Comparison of ENCODE assay signal across 21 cellular contexts in the genomic region with DNA sequence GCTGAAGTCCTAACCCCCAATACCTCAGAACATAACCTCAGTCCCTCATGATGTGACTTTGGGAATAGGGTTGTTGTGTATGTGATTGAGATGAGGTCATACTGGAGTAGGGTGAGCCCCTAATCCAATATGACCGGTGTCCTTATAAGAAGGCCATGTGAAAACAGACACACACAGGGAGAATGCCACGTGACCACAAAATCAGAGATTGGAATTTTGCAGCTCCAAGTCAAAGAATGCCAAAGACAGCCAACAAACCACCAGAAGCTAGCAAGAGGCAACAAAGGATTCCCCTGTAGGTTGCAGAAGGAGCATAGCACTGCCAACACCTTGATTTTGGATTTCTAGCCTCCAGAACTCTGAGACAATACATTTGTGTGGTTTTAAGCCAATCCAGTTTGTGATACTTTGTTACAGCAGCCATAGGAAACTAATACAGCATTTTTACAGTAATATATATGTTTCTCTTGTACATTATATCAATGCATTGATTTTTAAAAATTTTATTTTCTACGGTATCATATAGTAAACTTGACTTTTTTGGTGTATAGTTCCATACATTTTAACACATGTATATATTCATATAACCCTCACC. TPM values are rescaled to one million over a fixed set of nuclear protein-coding genes. Genes with fewer than 3 reads are reported as not detected.
DNase-seq lines count a peak whose midpoint lies in the region; ATAC-seq and TF ChIP-seq lines count a peak whose summit lies in the region.
"Had no signal": no experiment of that assay in that cellular context is flagged by ENCODE, and none has a peak within 500 bp of the region (broad histone marks: within the 10 kb centered on the region; RNA-seq: fewer than 3 reads in every experiment).

No MANE protein-coding gene starts in this region.

- no peak overlapping the region for H3K4me3 Mint-ChIP-seq in GM23338
- no peak overlapping the region for H3K4me3 Mint-ChIP-seq in endodermal cell
- H3K4me3 Mint-ChIP-seq: CD14-positive monocyte had no signal

- 94 to 100% methylated on average over 2 of the region's 3 CpGs for WGBS in endodermal cell (ENCODE audit: insufficient coverage in 1 of 2, insufficient read length in 1 of 2), 2 experiments

- H3K4me3 ChIP-seq in GM23338 (no peak overlapping the region), endodermal cell (ENCODE audit: low read length) (peak overlapping the region; percentile 30), OCI-LY7 (ENCODE audit: low read depth, low read length, poor library complexity, severe bottlenecking) (no peak overlapping the region)
- H3K4me3 ChIP-seq: GM12878 had no signal

- CTCF ChIA-PET in OCI-LY7 (lab: Charles Lee; ENCODE audit: unreplicated experiment), result no interaction called here

- in situ Hi-C loops in SK-MEL-5 (cut with HindIII; ENCODE audit: low pct_unique_long_range_greater_than_20kb, low sequenced_read_pairs), result no loop called here

- peak; percentile 28 for DNase-seq in GM23338 (ENCODE audit: low spot score)
- peak; percentile 12 for DNase-seq in SK-MEL-5 (ENCODE audit: low read depth, low spot score)
- DNase-seq in endodermal cell, result no peak
- DNase-seq in renal cortical epithelial cell (ENCODE audit: low read depth), result peak; percentile 9
- DNase-seq in OCI-LY7 (ENCODE audit: low spot score), result no peak
- no peak for DNase-seq in iPS-NIHi7 (ENCODE audit: extremely low spot score)
- DNase-seq: ACHN, AML-193, DMS153, GDM1, Karpas-422, NCI-H1105, NCI-H1694 treated with DMSO at 0.1 percent for 48 hours, NCI-H226, NCI-H526, SHP77 treated with DMSO at 0.1 percent for 48 hours had no signal

- H3K9ac ChIP-seq in endodermal cell (ENCODE audit: extremely low read depth, low read length, poor library complexity, severe bottlenecking), result no peak overlapping the region

- H3K27ac Mint-ChIP-seq in GM23338 (no peak overlapping the region), endodermal cell (no peak overlapping the region)
- H3K27ac Mint-ChIP-seq: CD14-positive monocyte had no signal

- H3K9me3 ChIP-seq in endodermal cell (ENCODE audit: control insufficient read depth, low read length) (peaks cover 31% of the 10 kb centered on the region), OCI-LY7 (ENCODE audit: low read length) (no peaks in the 10 kb centered on the region)

- H3K36me3 Mint-ChIP-seq in GM23338 (ENCODE audit: low read depth) (no peaks in the 10 kb centered on the region; the same call in 2 of the 3 replicates), endodermal cell (ENCODE audit: low read depth) (peaks cover 4% of the 10 kb centered on the region)

- BruUV-seq in OCI-LY7 (replicated peaks; lab: Mats Ljungman, UMichigan), result no TSS peak

- H3K27me3 ChIP-seq in GM23338 (ENCODE audit: insufficient read depth), result peaks cover 23% of the 10 kb centered on the region
- H3K27me3 ChIP-seq in endodermal cell (ENCODE audit: control insufficient read depth, insufficient read depth, low read length, poor library complexity, severe bottlenecking), result no peaks in the 10 kb centered on the region

- H3K9me2 ChIP-seq in GM23338 (ENCODE audit: insufficient read depth) (no peaks in the 10 kb centered on the region), OCI-LY7 (ENCODE audit: insufficient read depth, low read length) (no peaks in the 10 kb centered on the region)

- peaks cover 6% of the 10 kb centered on the region; the same call in 2 of the 3 replicates for H3K9me3 Mint-ChIP-seq in GM23338
- peaks cover 13% of the 10 kb centered on the region for H3K9me3 Mint-ChIP-seq in endodermal cell

- intact Hi-C loops in OCI-LY7 (cut with micrococcal nuclease; ENCODE audit: unreplicated experiment), result no loop called here

- H3K4me1 ChIP-seq in GM23338 (ENCODE audit: insufficient read depth), result peaks cover 24% of the 10 kb centered on the region
- peaks cover 2% of the 10 kb centered on the region for H3K4me1 ChIP-seq in endodermal cell (ENCODE audit: control insufficient read depth, insufficient read depth, low read length)
- no peaks in the 10 kb centered on the region for H3K4me1 ChIP-seq in OCI-LY7 (ENCODE audit: insufficient read depth, low read length, poor library complexity, severe bottlenecking)

- H2AFZ ChIP-seq in GM23338 (no peak overlapping the region), OCI-LY7 (ENCODE audit: low read length) (no peak overlapping the region)

- peaks cover 24% of the 10 kb centered on the region for H3K4me1 Mint-ChIP-seq in GM23338
- peaks cover 21% of the 10 kb centered on the region for H3K4me1 Mint-ChIP-seq in endodermal cell

- H3K27me3 Mint-ChIP-seq in GM23338 (ENCODE audit: insufficient read depth, low read depth, poor library complexity), result peaks cover 8% of the 10 kb centered on the region
- H3K27me3 Mint-ChIP-seq in endodermal cell (ENCODE audit: insufficient read depth), result no peaks in the 10 kb centered on the region

- H3K36me3 ChIP-seq in GM23338 (ENCODE audit: insufficient read depth) (no peaks in the 10 kb centered on the region), endodermal cell (ENCODE audit: control insufficient read depth, insufficient read depth, low read length) (no peaks in the 10 kb centered on the region), OCI-LY7 (ENCODE audit: insufficient read depth, low read length) (no peaks in the 10 kb centered on the region)

- no peak for TF ChIP-seq CTCF in GM23338 (conservative IDR thresholded peaks at IDR 0.05; ENCODE audit: low read depth in 2 of 2)
- no peak for TF ChIP-seq CTCF in endodermal cell (conservative IDR thresholded peaks at IDR 0.05)
- no peak for TF ChIP-seq CTCF in OCI-LY7 (conservative IDR thresholded peaks at IDR 0.05; ENCODE audit: low read length)

- 0 out of 2 replicates have a peak, but pooled peaks cover 4% of the 10 kb centered on the region for H4K20me1 ChIP-seq in GM23338 (replicated peaks; ENCODE audit: insufficient read depth)
- no peaks in the 10 kb centered on the region for H4K20me1 ChIP-seq in OCI-LY7 (ENCODE audit: insufficient read depth, low read length)

- H3F3A ChIP-seq in GM23338 (replicated peaks; ENCODE audit: low read depth), result peaks cover 6% of the 10 kb centered on the region

- H3K27ac ChIP-seq in GM23338 (ENCODE audit: low read depth), result no peak overlapping the region
- no peak overlapping the region for H3K27ac ChIP-seq in endodermal cell (ENCODE audit: low read depth, low read length)
- H3K27ac ChIP-seq in OCI-LY7 (ENCODE audit: low read depth, low read length, poor library complexity, severe bottlenecking), result no peak overlapping the region

- POLR2A ChIA-PET in OCI-LY7 (lab: Charles Lee), result no interaction called here

- H3K4me2 ChIP-seq in GM23338 (no peak overlapping the region), OCI-LY7 (ENCODE audit: low read length) (no peak overlapping the region)

- ATAC-seq in GM23338, result no peak
- no peak for ATAC-seq in HG03432 (IDR thresholded peaks at IDR 0.05; ENCODE audit: unreplicated experiment)
- ATAC-seq: GM12878, HCT116 had no signal

- H3K79me2 ChIP-seq in GM23338 (replicated peaks; ENCODE audit: insufficient read depth) (no peaks in the 10 kb centered on the region), OCI-LY7 (ENCODE audit: insufficient read depth, low read depth, low read length) (no peaks in the 10 kb centered on the region)

TF ChIP-seq in GM23338, 12 proteins besides CTCF, POLR2A, EP300 and RAD21:
- TF ChIP-seq ZNF114 (CRISPR knock-in tag; IDR thresholded peaks at IDR 0.05), result no peak
- TF ChIP-seq CREB1 (CRISPR knock-in tag; IDR thresholded peaks at IDR 0.05; ENCODE audit: low read depth), result no peak
- TF ChIP-seq EZH2phosphoT487 (IDR thresholded peaks at IDR 0.05; ENCODE audit: unreplicated experiment), result no peak
- no peak for TF ChIP-seq NANOG (IDR thresholded peaks at IDR 0.05; ENCODE audit: borderline replicate concordance)
- no peak for TF ChIP-seq POLR2AphosphoS5 (IDR thresholded peaks at IDR 0.05; ENCODE audit: low read depth)
- TF ChIP-seq STAT1 (IDR thresholded peaks at IDR 0.05; ENCODE audit: unreplicated experiment), result no peak
- TF ChIP-seq, protein P1, sequence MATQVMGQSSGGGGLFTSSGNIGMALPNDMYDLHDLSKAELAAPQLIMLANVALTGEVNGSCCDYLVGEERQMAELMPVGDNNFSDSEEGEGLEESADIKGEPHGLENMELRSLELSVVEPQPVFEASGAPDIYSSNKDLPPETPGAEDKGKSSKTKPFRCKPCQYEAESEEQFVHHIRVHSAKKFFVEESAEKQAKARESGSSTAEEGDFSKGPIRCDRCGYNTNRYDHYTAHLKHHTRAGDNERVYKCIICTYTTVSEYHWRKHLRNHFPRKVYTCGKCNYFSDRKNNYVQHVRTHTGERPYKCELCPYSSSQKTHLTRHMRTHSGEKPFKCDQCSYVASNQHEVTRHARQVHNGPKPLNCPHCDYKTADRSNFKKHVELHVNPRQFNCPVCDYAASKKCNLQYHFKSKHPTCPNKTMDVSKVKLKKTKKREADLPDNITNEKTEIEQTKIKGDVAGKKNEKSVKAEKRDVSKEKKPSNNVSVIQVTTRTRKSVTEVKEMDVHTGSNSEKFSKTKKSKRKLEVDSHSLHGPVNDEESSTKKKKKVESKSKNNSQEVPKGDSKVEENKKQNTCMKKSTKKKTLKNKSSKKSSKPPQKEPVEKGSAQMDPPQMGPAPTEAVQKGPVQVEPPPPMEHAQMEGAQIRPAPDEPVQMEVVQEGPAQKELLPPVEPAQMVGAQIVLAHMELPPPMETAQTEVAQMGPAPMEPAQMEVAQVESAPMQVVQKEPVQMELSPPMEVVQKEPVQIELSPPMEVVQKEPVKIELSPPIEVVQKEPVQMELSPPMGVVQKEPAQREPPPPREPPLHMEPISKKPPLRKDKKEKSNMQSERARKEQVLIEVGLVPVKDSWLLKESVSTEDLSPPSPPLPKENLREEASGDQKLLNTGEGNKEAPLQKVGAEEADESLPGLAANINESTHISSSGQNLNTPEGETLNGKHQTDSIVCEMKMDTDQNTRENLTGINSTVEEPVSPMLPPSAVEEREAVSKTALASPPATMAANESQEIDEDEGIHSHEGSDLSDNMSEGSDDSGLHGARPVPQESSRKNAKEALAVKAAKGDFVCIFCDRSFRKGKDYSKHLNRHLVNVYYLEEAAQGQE (IDR thresholded peaks at IDR 0.05; ENCODE audit: unreplicated experiment), result no peak
- TF ChIP-seq JUNB (IDR thresholded peaks at IDR 0.05; ENCODE audit: unreplicated experiment), result no peak

RNA-seq across cellular contexts. Expression of a gene that starts 5.4 kb away (rescaled TPM):
- 2.6 and 3.6 TPM in 2 replicates for total RNA-seq in GM23338 (2014; rRNA removed; shearing (Covaris generic))
- polyA plus RNA-seq in GM23338 (2016; fragmentation: Nextera tagmentation; extraction: Ambion mirVana), result 0.49 and 0.65 TPM in 2 replicates
- total RNA-seq in SK-MEL-5 (2014; rRNA removed; shearing (Covaris generic)), result 2.2 and 2.6 TPM in 2 replicates
- 2.0 and 2.7 TPM in 2 replicates for polyA plus RNA-seq in SK-MEL-5 (2015; cell fraction: cytosol; rRNA removed)
- 3.6 and 4.1 TPM in 2 replicates for polyA plus RNA-seq in SK-MEL-5 (2015; cell fraction: nucleus; rRNA removed)
- total RNA-seq in endodermal cell (10 to 100 TPM in 1 of 2 donors, 1 to 10 TPM in 1; 8.8 to 12.3 TPM), renal cortical epithelial cell (0.35 and 0.75 TPM in 2 replicates), OCI-LY7 (2022) (0.26 and 0.42 TPM in 2 replicates)
- polyA plus RNA-seq in endodermal cell (2013, experiment 1 of 2), result 9.0 TPM
- polyA plus RNA-seq in endodermal cell (2013, experiment 2 of 2), result 8.4 TPM
- total RNA-seq in OCI-LY7 (2014; rRNA removed; shearing (Covaris generic)), result 0.13 and 0.28 TPM in 2 replicates
- total RNA-seq: RPMI7951 had no signal
- polyA plus RNA-seq: CD14-positive monocyte had no signal

Comparison
In these comparisons a context has a peak if more than half of its experiments do, and no peak if none do; other contexts are left out.
1. DNase-seq: peak in GM23338 (single experiment), SK-MEL-5 (single experiment) and renal cortical epithelial cell (single experiment); none in endodermal cell (single experiment), OCI-LY7 (single experiment) and iPS-NIHi7 (single experiment).